In genomic region chr9:76756273-76756650, GRCh38 we compare ENCODE assay signal across 8 cellular contexts. TPM values are rescaled to one million over a fixed set of nuclear protein-coding genes. Genes with fewer than 3 reads are reported as not detected.
A peak's percentile ranks its signal among the peaks of the same experiment; 100 is the strongest.
DNase-seq lines count a peak whose midpoint lies in the region; ATAC-seq and TF ChIP-seq lines count a peak whose summit lies in the region.

No MANE protein-coding gene starts in this region.

- H3K27ac Mint-ChIP-seq in activated CD4-positive, alpha-beta T cell treated with anti-CD3 and anti-CD28 coated beads, Interleukin-2, amount 10 ng/mL, durations not matched to agents 24 days and 14 days, result no peak overlapping the region

- H3K27me3 ChIP-seq in AG04450 (ENCODE audit: control insufficient read depth, insufficient read depth, low read length), result no peaks in the 10 kb centered on the region
- no peaks in the 10 kb centered on the region for H3K27me3 ChIP-seq in Karpas-422 (ENCODE audit: low read length)

- no peaks in the 10 kb centered on the region for H3K9me2 ChIP-seq in Karpas-422 (replicated peaks; ENCODE audit: insufficient read depth, low read length)

- H3K4me3 Mint-ChIP-seq in activated CD4-positive, alpha-beta T cell treated with anti-CD3 and anti-CD28 coated beads, Interleukin-2, amount 10 ng/mL, durations not matched to agents 24 days and 14 days, result no peak overlapping the region

- H3K9me3 ChIP-seq in AG04450 (ENCODE audit: control insufficient read depth, insufficient read depth, low read length) (no peaks in the 10 kb centered on the region), Karpas-422 (ENCODE audit: low read length) (no peaks in the 10 kb centered on the region)

- DNase-seq in AG04450 (ENCODE audit: low read depth, low spot score) (no peak), Karpas-422 (no peak), SK-N-DZ (ENCODE audit: low spot score) (peak; percentile 45), iris pigment epithelial cell (ENCODE audit: low read depth) (peak; percentile 10), CD1c-positive myeloid dendritic cell (ENCODE audit: extremely low spot score) (no peak)
- no peak for DNase-seq in activated CD4-positive, alpha-beta T cell treated with anti-CD3 and anti-CD28 coated beads, Interleukin-2, amount 10 ng/mL, durations not matched to agents 24 days and 14 days
- DNase-seq in stimulated activated naive CD4-positive, alpha-beta T cell (lab: John Stamatoyannopoulos, UW), result no peak

- H3K27ac ChIP-seq in AG04450 (ENCODE audit: low read depth, low read length), result no peak overlapping the region
- H3K27ac ChIP-seq in Karpas-422 (ENCODE audit: low read length), result no peak overlapping the region

- H3K4me3 ChIP-seq in AG04450 (ENCODE audit: low read depth, low read length), result no peak overlapping the region
- no peak overlapping the region for H3K4me3 ChIP-seq in Karpas-422 (ENCODE audit: low read length)

- ATAC-seq in GM19035 (IDR thresholded peaks at IDR 0.05; ENCODE audit: unreplicated experiment), result peak; percentile 17

- H3K4me2 ChIP-seq in Karpas-422 (ENCODE audit: low read depth, low read length, poor library complexity, severe bottlenecking), result peak overlapping the region; percentile 44

- intact Hi-C loops in activated CD4-positive, alpha-beta T cell treated with anti-CD3 and anti-CD28 coated beads, Interleukin-2, amount 10 ng/mL, durations not matched to agents 24 days and 14 days (cut with micrococcal nuclease), result no loop called here

- H3K79me2 ChIP-seq in Karpas-422 (ENCODE audit: low read length), result no peaks in the 10 kb centered on the region

- no peaks in the 10 kb centered on the region for H3K9me3 Mint-ChIP-seq in activated CD4-positive, alpha-beta T cell treated with anti-CD3 and anti-CD28 coated beads, Interleukin-2, amount 10 ng/mL, durations not matched to agents 24 days and 14 days

- no peaks in the 10 kb centered on the region for H3K36me3 Mint-ChIP-seq in activated CD4-positive, alpha-beta T cell treated with anti-CD3 and anti-CD28 coated beads, Interleukin-2, amount 10 ng/mL, durations not matched to agents 24 days and 14 days (ENCODE audit: low read depth)

- POLR2A ChIA-PET in AG04450 (lab: Yijun Ruan, JAX), result no interaction called here

- no peaks in the 10 kb centered on the region for H3K36me3 ChIP-seq in Karpas-422 (ENCODE audit: insufficient read depth, low read length)

- 0 out of 2 replicates have a peak, but pooled peaks have one; percentile 21 for TF ChIP-seq CTCF in AG04450 (IDR thresholded peaks at IDR 0.05; ENCODE audit: low read depth, low read length)

- no peak overlapping the region for H3K9ac ChIP-seq in Karpas-422 (ENCODE audit: low read length)

- CTCF ChIA-PET in AG04450 (lab: Charles Lee), result interaction anchor here (0.6 to 2.2 kb wide), 4 partner anchors 20 to 394 kb away, joined by 3 to 8 read pairs (median 4); no protein-coding TSS in a partner anchor

- H2AFZ ChIP-seq in Karpas-422 (ENCODE audit: low read length), result no peak overlapping the region; the same call in 1 of the 2 replicates

- no peaks in the 10 kb centered on the region for H3K4me1 Mint-ChIP-seq in activated CD4-positive, alpha-beta T cell treated with anti-CD3 and anti-CD28 coated beads, Interleukin-2, amount 10 ng/mL, durations not matched to agents 24 days and 14 days

- peaks cover 57% of the 10 kb centered on the region for H3K4me1 ChIP-seq in Karpas-422 (ENCODE audit: low read length)

- H4K20me1 ChIP-seq in Karpas-422 (ENCODE audit: insufficient read depth, low read depth, low read length), result no peaks in the 10 kb centered on the region

- no peaks in the 10 kb centered on the region for H3K27me3 Mint-ChIP-seq in activated CD4-positive, alpha-beta T cell treated with anti-CD3 and anti-CD28 coated beads, Interleukin-2, amount 10 ng/mL, durations not matched to agents 24 days and 14 days

RNA-seq across cellular contexts. Expression of gene PCA3, which starts 8.0 kb away (rescaled TPM):
- not detected in 2 replicates for polyA plus RNA-seq in AG04450 (2011; rRNA removed)
- not detected in 2 replicates for polyA minus RNA-seq in AG04450 (2011; rRNA and poly(A)+ RNA removed)
- total RNA-seq in Karpas-422 (2014; rRNA removed; shearing (Covaris generic); ENCODE audit: low replicate concordance), result 0.19 TPM in 1 of 2 replicates, not detected in the other
- not detected in 2 replicates for polyA plus RNA-seq in SK-N-DZ (2014; cell fraction: cytosol; rRNA removed)
- not detected in 2 replicates for polyA plus RNA-seq in SK-N-DZ (2014; cell fraction: nucleus; rRNA removed)
- total RNA-seq in activated CD4-positive, alpha-beta T cell treated with anti-CD3 and anti-CD28 coated beads, Interleukin-2, amount 10 ng/mL, durations not matched to agents 24 days and 14 days, result not detected in 2 replicates

Comparison
In these comparisons a context has a peak if more than half of its experiments do, and no peak if none do; other contexts are left out.
1. DNase-seq: peak in SK-N-DZ (single experiment) and iris pigment epithelial cell (single experiment); none in AG04450 (single experiment), Karpas-422 (single experiment), activated CD4-positive, alpha-beta T cell treated with anti-CD3 and anti-CD28 coated beads, Interleukin-2, amount 10 ng/mL, durations not matched to agents 24 days and 14 days (single experiment), CD1c-positive myeloid dendritic cell (single experiment) and stimulated activated naive CD4-positive, alpha-beta T cell (0 of 6).